25 cellular contexts compared by ENCODE assay signal in genomic region chr12:73769337-73769736, GRCh38.
"Had no signal": no experiment of that assay in that cellular context is flagged by ENCODE, and none has a peak within 500 bp of the region (broad histone marks: within the 10 kb centered on the region; RNA-seq: fewer than 3 reads in every experiment).

No MANE protein-coding gene starts in this region.

- FAIRE-seq: colon, endothelial cell of umbilical vein, islet of Langerhans, urothelium cell line had no signal

- H3K4me3 ChIP-seq: esophagus muscularis mucosa, gastroesophageal sphincter, heart left ventricle, lung, mucosa of descending colon, neural progenitor cell, right atrium auricular region, sigmoid colon, stomach, thyroid gland had no signal

- H3K9ac ChIP-seq: neural progenitor cell, parathyroid adenoma had no signal

- H3K27me3 ChIP-seq: esophagus muscularis mucosa, foreskin keratinocyte, gastroesophageal sphincter, heart left ventricle, neural progenitor cell, right atrium auricular region, sigmoid colon, stomach, thyroid gland had no signal

- H3K4me2 ChIP-seq: neural progenitor cell had no signal

- H3K9me3 ChIP-seq: thyroid gland had no signal

- H3K36me3 ChIP-seq: esophagus muscularis mucosa, gastroesophageal sphincter, heart left ventricle, neural progenitor cell, right atrium auricular region, sigmoid colon, stomach, thyroid gland had no signal

- DNase-seq: effector CD8-positive, alpha-beta T cell; heart left ventricle; hippocampal formation; left cardiac atrium; left ventricle myocardium superior; mucosa of descending colon; naive B cell; sigmoid colon; stimulated activated CD4-positive, alpha-beta T cell treated with anti-CD3 and anti-CD28 coated beads, Interleukin-2, amount 100 ng/mL, for 24 hours; stimulated activated CD4-positive, alpha-beta T cell treated with anti-CD3 and anti-CD28 coated beads, Interleukin-4, amount 100 ng/mL, for 24 hours; stimulated activated naive CD4-positive, alpha-beta T cell treated with Interleukin-2 at 50 U/mL for 16 hours; stomach; thyroid gland had no signal

- H3K4me1 ChIP-seq: esophagus muscularis mucosa, foreskin keratinocyte, gastroesophageal sphincter, heart left ventricle, neural progenitor cell, parathyroid adenoma, right atrium auricular region, sigmoid colon, stomach, thyroid gland had no signal

- H3K27ac ChIP-seq: esophagus muscularis mucosa, foreskin keratinocyte, gastroesophageal sphincter, heart left ventricle, neural progenitor cell, parathyroid adenoma, right atrium auricular region, sigmoid colon, stomach, thyroid gland had no signal

- ATAC-seq: foreskin keratinocyte; gastroesophageal sphincter; heart left ventricle; left cardiac atrium; left ventricle myocardium superior; mucosa of descending colon; stimulated activated effector memory CD8-positive, alpha-beta T cell treated with anti-CD3 and anti-CD28 coated beads, Interleukin-12 subunit alpha, Interleukin-12 subunit beta, amount 100 ng/mL, for 72 hours had no signal
